In the genomic region with DNA sequence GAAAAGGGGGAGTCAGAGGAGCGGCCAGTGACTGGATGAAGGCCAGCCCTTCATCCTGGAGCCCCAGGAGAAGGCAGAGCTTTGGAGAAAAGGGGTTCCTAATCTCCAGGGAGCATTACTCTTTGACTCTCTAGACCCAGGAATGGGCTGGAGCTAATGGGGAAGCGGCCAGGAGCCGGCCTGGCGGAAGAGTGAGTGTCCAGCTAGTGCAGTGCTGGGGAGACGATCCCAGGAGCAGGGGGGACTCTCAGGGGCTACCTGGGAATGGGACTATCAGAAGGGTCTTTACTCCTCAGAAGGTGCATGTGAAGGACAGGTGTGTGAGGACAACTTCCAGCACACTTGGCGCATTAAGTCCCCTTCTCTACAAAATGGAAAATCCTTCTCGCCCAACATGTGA, we compare ENCODE assay signal across 16 cellular contexts. TPM values are rescaled to one million over a fixed set of nuclear protein-coding genes. Genes with fewer than 3 reads are reported as not detected.
DNase-seq lines count a peak whose midpoint lies in the region; ATAC-seq, FAIRE-seq and TF ChIP-seq lines count a peak whose summit lies in the region.
"Had no signal": no experiment of that assay in that cellular context is flagged by ENCODE, and none has a peak within 500 bp of the region (broad histone marks: within the 10 kb centered on the region; RNA-seq: fewer than 3 reads in every experiment).

No MANE protein-coding gene starts in this region.

- no peak for TF ChIP-seq EP300 in sigmoid colon (IDR thresholded peaks at IDR 0.05)

- DNase-seq in natural killer cell (no peak), Panc1 (ENCODE audit: low read depth, low spot score) (no peak), kidney (peak; percentile 65), sigmoid colon (peak; percentile 15), NCI-H345 (lab: John Stamatoyannopoulos, UW) (no peak), HK-2 (ENCODE audit: unreplicated experiment) (no peak), NCI-H2107 treated with DMSO at 0.1 percent for 48 hours (lab: John Stamatoyannopoulos, UW; ENCODE audit: unreplicated experiment) (no peak)
- DNase-seq in natural killer cell treated with Interleukin-12 subunit alpha and Interleukin-12 subunit beta and Interleukin-15 and Interleukin-18, amount 100 ng/mL, for 72 hours (ENCODE audit: low spot score) = no peak

- H3K27ac ChIP-seq in Panc1 (ENCODE audit: low read length) (peak overlapping the region; percentile 99), kidney (ENCODE audit: low read depth in 2 of 2, low read length in 2 of 2) (peak overlapping the region; percentile 59 to 72), sigmoid colon (no peak overlapping the region)
- H3K27ac ChIP-seq: 22Rv1 had no signal

- H3K27me3 Mint-ChIP-seq in natural killer cell (ENCODE audit: low read depth in 2 of 2) = peaks cover 64 to 67% of the 10 kb centered on the region in 2 donors
- peaks cover 64 to 65% of the 10 kb centered on the region in 2 donors for H3K27me3 Mint-ChIP-seq in natural killer cell treated with Interleukin-12 subunit alpha and Interleukin-12 subunit beta and Interleukin-15 and Interleukin-18, amount 100 ng/mL, for 72 hours

- H3K9ac ChIP-seq in kidney (ENCODE audit: low read length in 2 of 2) = peak overlapping the region; percentile 49 to 71
- H3K9ac ChIP-seq: SK-N-SH had no signal

- peak; percentile 3 for TF ChIP-seq CTCF in natural killer cell (IDR thresholded peaks at IDR 0.05)
- TF ChIP-seq CTCF in Panc1 (IDR thresholded peaks at IDR 0.05) = no peak
- TF ChIP-seq CTCF in kidney (IDR thresholded peaks at IDR 0.05; ENCODE audit: borderline replicate concordance, extremely low read depth, insufficient read depth) = no peak
- no peak for TF ChIP-seq CTCF in sigmoid colon (IDR thresholded peaks at IDR 0.05)

- H3K4me3 Mint-ChIP-seq in natural killer cell = no peak overlapping the region
- no peak overlapping the region for H3K4me3 Mint-ChIP-seq in natural killer cell treated with Interleukin-12 subunit alpha and Interleukin-12 subunit beta and Interleukin-15 and Interleukin-18, amount 100 ng/mL, for 72 hours

- peaks cover 7% of the 10 kb centered on the region for H3K36me3 Mint-ChIP-seq in natural killer cell
- peaks cover 5% of the 10 kb centered on the region for H3K36me3 Mint-ChIP-seq in natural killer cell treated with Interleukin-12 subunit alpha and Interleukin-12 subunit beta and Interleukin-15 and Interleukin-18, amount 100 ng/mL, for 72 hours

- H3K4me3 ChIP-seq in Panc1 (ENCODE audit: low read depth in 2 of 2, low read length in 2 of 2) = peak overlapping the region; percentile 31 to 67
- peak overlapping the region; percentile 3 to 78 for H3K4me3 ChIP-seq in kidney (ENCODE audit: low read length in 2 of 2)
- no peak overlapping the region for H3K4me3 ChIP-seq in sigmoid colon

- ATAC-seq in natural killer cell (no peak), Panc1 (no peak)
- no peak for ATAC-seq in natural killer cell treated with Interleukin-12 subunit alpha and Interleukin-12 subunit beta and Interleukin-15 and Interleukin-18, amount 100 ng/mL, for 72 hours

- H3K27me3 ChIP-seq in Panc1 (ENCODE audit: control insufficient read depth, insufficient read depth, low read length) (no peaks in the 10 kb centered on the region), sigmoid colon (peaks cover 87 to 100% (median 97%) of the 10 kb centered on the region in 3 donors)

- in situ Hi-C loops in Panc1 (cut with HindIII; ENCODE audit: low pct_unique_long_range_greater_than_20kb, low sequenced_read_pairs) = no loop called here

- H3K4me1 ChIP-seq in Panc1 (ENCODE audit: control insufficient read depth, insufficient read depth, low read length) = peaks cover 44% of the 10 kb centered on the region
- H3K4me1 ChIP-seq in kidney (ENCODE audit: control insufficient read depth in 1 of 2, insufficient read depth in 1 of 2, low read depth in 1 of 2, low read length in 2 of 2) = peaks cover 8 to 13% of the 10 kb centered on the region in 2 donors
- peaks cover 0 to 72% (median 56%) of the 10 kb centered on the region in 4 donors for H3K4me1 ChIP-seq in sigmoid colon
- H3K4me1 ChIP-seq: BE2C had no signal

- no peak for FAIRE-seq in kidney (lab: Jason Lieb, UNC)

- POLR2A ChIA-PET in Panc1 (lab: Charles Lee) = interaction anchor here (0.6 to 1.2 kb wide), 2 partner anchors 15 to 21 kb away, joined by 3 to 5 read pairs; no protein-coding TSS in a partner anchor

- CTCF ChIA-PET in Panc1 (lab: Charles Lee) = interaction anchor here (0.6 to 3.0 kb wide), 13 partner anchors 8 to 207 kb away, joined by 3 to 20 read pairs (median 4); a partner anchor contains a TSS

- BruUV-seq in Panc1 (replicated peaks; lab: Mats Ljungman, UMichigan) = no TSS peak

- WGBS in sigmoid colon, 2 donors = 31 to 53% methylated on average over 7 of the region's 7 CpGs

- TF ChIP-seq POLR2A in sigmoid colon (IDR thresholded peaks at IDR 0.05) = no peak

- H3K9me3 ChIP-seq in Panc1 (ENCODE audit: control insufficient read depth, insufficient read depth, low read depth, low read length) (no peaks in the 10 kb centered on the region), kidney (ENCODE audit: control insufficient read depth in 1 of 2, low read length in 2 of 2) (no peaks in the 10 kb centered on the region), sigmoid colon (no peaks in the 10 kb centered on the region)
- H3K9me3 ChIP-seq: BE2C, SK-N-SH had no signal

- H3K4me1 Mint-ChIP-seq in natural killer cell = peaks cover 12 to 32% of the 10 kb centered on the region in 2 donors
- peaks cover 16 to 21% of the 10 kb centered on the region in 2 donors for H3K4me1 Mint-ChIP-seq in natural killer cell treated with Interleukin-12 subunit alpha and Interleukin-12 subunit beta and Interleukin-15 and Interleukin-18, amount 100 ng/mL, for 72 hours (ENCODE audit: low read depth in 2 of 2)

- H3K36me3 ChIP-seq in Panc1 (ENCODE audit: control insufficient read depth, insufficient read depth, low read length) = no peaks in the 10 kb centered on the region
- no peaks in the 10 kb centered on the region for H3K36me3 ChIP-seq in kidney (ENCODE audit: control insufficient read depth in 1 of 2, insufficient read depth in 2 of 2, low read length in 2 of 2)
- no peaks in the 10 kb centered on the region for H3K36me3 ChIP-seq in sigmoid colon
- H3K36me3 ChIP-seq: BE2C had no signal

- no peaks in the 10 kb centered on the region for H3K9me3 Mint-ChIP-seq in natural killer cell
- H3K9me3 Mint-ChIP-seq in natural killer cell treated with Interleukin-12 subunit alpha and Interleukin-12 subunit beta and Interleukin-15 and Interleukin-18, amount 100 ng/mL, for 72 hours = no peaks in the 10 kb centered on the region
- H3K9me3 Mint-ChIP-seq: CD4-positive, alpha-beta T cell had no signal

- no peak overlapping the region for H3K27ac Mint-ChIP-seq in natural killer cell
- no peak overlapping the region for H3K27ac Mint-ChIP-seq in natural killer cell treated with Interleukin-12 subunit alpha and Interleukin-12 subunit beta and Interleukin-15 and Interleukin-18, amount 100 ng/mL, for 72 hours
- H3K27ac Mint-ChIP-seq: CD4-positive, alpha-beta T cell had no signal

- intact Hi-C loops in natural killer cell (cut with micrococcal nuclease) = loop anchor here (1.0 kb wide), 2 partner anchors 72 to 181 kb away; no protein-coding TSS in a partner anchor
- intact Hi-C loops in Panc1 (cut with micrococcal nuclease; ENCODE audit: unreplicated experiment) = loop anchor here (2.0 to 5.0 kb wide), 3 partner anchors 71 to 180 kb away; no protein-coding TSS in a partner anchor
- intact Hi-C loops in kidney (cut with DNase I) = no loop called here
- intact Hi-C loops in sigmoid colon (cut with DNase I) = loop anchor here (5.0 kb wide), 1 partner anchor 181 kb away; no protein-coding TSS in a partner anchor

RNA-seq across cellular contexts. Expression of a gene that starts 2.4 kb away (rescaled TPM):
- total RNA-seq in natural killer cell = not detected
- total RNA-seq in natural killer cell treated with Interleukin-12 subunit alpha and Interleukin-12 subunit beta and Interleukin-15 and Interleukin-18, amount 100 ng/mL, for 72 hours = not detected
- 72.3 TPM for total RNA-seq in Panc1 (2021; ENCODE audit: unreplicated experiment)
- 71.5 TPM for polyA plus RNA-seq in Panc1 (2012; ENCODE audit: insufficient read length)
- total RNA-seq in kidney = 102 TPM
- polyA plus RNA-seq in kidney (ENCODE audit: insufficient read depth, low read depth, low replicate concordance) = 28.3 TPM
- not detected for total RNA-seq in sigmoid colon
- polyA plus RNA-seq in sigmoid colon = not detected
- total RNA-seq: CD4-positive, alpha-beta T cell; NCI-H460; RPMI7951 had no signal
- polyA plus RNA-seq: AG04450, IgD-negative memory B cell, SK-N-SH had no signal

Comparison
In these comparisons a context has a peak if more than half of its experiments do, and no peak if none do; other contexts are left out.
1. DNase-seq: peak in kidney (single experiment) and sigmoid colon (single experiment); none in natural killer cell (single experiment), natural killer cell treated with Interleukin-12 subunit alpha and Interleukin-12 subunit beta and Interleukin-15 and Interleukin-18, amount 100 ng/mL, for 72 hours (single experiment), Panc1 (single experiment), NCI-H345 (single experiment), HK-2 (single experiment) and NCI-H2107 treated with DMSO at 0.1 percent for 48 hours (single experiment).
2. H3K27ac ChIP-seq: peak in Panc1 (single experiment) and kidney (2 of 2); none in sigmoid colon (0 of 4).
3. H3K4me3 ChIP-seq: peak in Panc1 (2 of 2) and kidney (2 of 2); none in sigmoid colon (0 of 4).
4. RNA of a gene that starts 2.4 kb away (total RNA-seq): 102 TPM in kidney (single experiment) and 72.3 TPM in Panc1 (single experiment); not detected in natural killer cell treated with Interleukin-12 subunit alpha and Interleukin-12 subunit beta and Interleukin-15 and Interleukin-18, amount 100 ng/mL, for 72 hours, not detected in natural killer cell and not detected in sigmoid colon; every median in the first group is over 10 times any median in the second.